ENCODE assay signal across 8 cellular contexts in the genomic region with DNA sequence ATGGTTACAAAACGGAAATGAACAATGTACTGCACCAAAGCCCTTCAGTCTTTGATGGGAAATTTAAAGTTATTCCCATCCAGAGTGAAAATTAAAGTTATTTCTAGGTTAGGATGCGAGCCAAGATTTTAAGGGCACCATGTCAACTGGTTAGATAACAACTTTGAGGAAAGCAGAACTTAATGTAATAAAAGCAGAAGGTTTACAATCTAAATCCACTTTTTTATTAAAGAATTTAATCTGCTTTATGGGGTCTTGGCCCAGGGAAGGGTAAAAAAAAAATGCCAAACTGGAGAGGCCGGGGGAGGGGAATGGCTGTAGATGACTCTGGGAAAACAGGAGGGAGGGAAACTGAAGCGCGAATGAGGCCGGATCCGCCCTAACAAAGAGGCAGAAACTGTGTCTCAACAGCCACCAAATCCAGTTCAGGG.
DNase-seq lines count a peak whose midpoint lies in the region; ATAC-seq and TF ChIP-seq lines count a peak whose summit lies in the region.

No MANE protein-coding gene starts in this region.

- no peak for TF ChIP-seq EP300 in neural cell (conservative IDR thresholded peaks at IDR 0.05; ENCODE audit: poor library complexity, severe bottlenecking)

- peak overlapping the region; percentile 94 to 99 (median 96) for H3K27ac ChIP-seq in BLaER1 treated with 17β-estradiol and CSF1 and Interleukin-3, amounts not matched to agents 10 nM and 100 nM
- H3K27ac ChIP-seq in PC-3 (ENCODE audit: low read length) (peak overlapping the region; percentile 94), neural cell (ENCODE audit: low read length) (peak overlapping the region; percentile 70)

- intact Hi-C loops in PC-3 (cut with micrococcal nuclease) = loop anchor here (2.0 to 5.0 kb wide), 2 partner anchors 19 to 125 kb away; no protein-coding TSS in a partner anchor

- no peak for TF ChIP-seq RAD21 in neural cell (conservative IDR thresholded peaks at IDR 0.05)

- ATAC-seq in PC-3 = no peak

- H3K79me2 ChIP-seq in PC-3 (ENCODE audit: low read length) (no peaks in the 10 kb centered on the region), neural cell (replicated peaks; ENCODE audit: insufficient read depth, low read length) (no peaks in the 10 kb centered on the region)

- no peaks in the 10 kb centered on the region for H3K9me2 ChIP-seq in PC-3 (replicated peaks; ENCODE audit: low read length)
- H3K9me2 ChIP-seq in neural cell (ENCODE audit: insufficient read depth, low read length) = no peaks in the 10 kb centered on the region

- H3K4me3 ChIP-seq in BLaER1 treated with 17β-estradiol and CSF1 and Interleukin-3, amounts not matched to agents 10 nM and 100 nM = peak overlapping the region in 5 of 10 experiments; percentile 1 to 32 (median 19); a peak in 5 of 20 replicates
- H3K4me3 ChIP-seq in PC-3 (ENCODE audit: low read length) = no peak overlapping the region
- H3K4me3 ChIP-seq in endocrine pancreas (ENCODE audit: control insufficient read depth, insufficient read depth, low read length) = peak overlapping the region; percentile 4
- H3K4me3 ChIP-seq in neural cell (ENCODE audit: low read length) = peak overlapping the region; percentile 7
- no peak overlapping the region for H3K4me3 ChIP-seq in H7 (ENCODE audit: insufficient read depth, low read depth, low read length)

- H3K9me3 ChIP-seq in BLaER1 treated with 17β-estradiol and CSF1 and Interleukin-3, amounts not matched to agents 10 nM and 100 nM (replicated peaks in 1 of 11) = peaks cover 23 to 61% (median 46%) of the 10 kb centered on the region in 11 experiments; a peak in 21 of 22 replicates
- no peaks in the 10 kb centered on the region for H3K9me3 ChIP-seq in PC-3 (ENCODE audit: low read length)
- H3K9me3 ChIP-seq in endocrine pancreas (ENCODE audit: control insufficient read depth, low read length) = no peaks in the 10 kb centered on the region
- H3K9me3 ChIP-seq in neural cell (ENCODE audit: low read length) = no peaks in the 10 kb centered on the region

- H4K20me1 ChIP-seq in BLaER1 treated with 17β-estradiol and CSF1 and Interleukin-3, amounts not matched to agents 10 nM and 100 nM = no peaks in the 10 kb centered on the region
- H4K20me1 ChIP-seq in PC-3 (ENCODE audit: low read length) (no peaks in the 10 kb centered on the region), neural cell (ENCODE audit: insufficient read depth) (no peaks in the 10 kb centered on the region)

- H3K9ac ChIP-seq in BLaER1 treated with 17β-estradiol and CSF1 and Interleukin-3, amounts not matched to agents 10 nM and 100 nM = peak overlapping the region; percentile 77 to 88 (median 83)
- peak overlapping the region; percentile 80 for H3K9ac ChIP-seq in PC-3 (ENCODE audit: low read length)
- H3K9ac ChIP-seq in endocrine pancreas (ENCODE audit: control insufficient read depth, insufficient read depth, low read length) = no peak overlapping the region
- peak overlapping the region; percentile 21 for H3K9ac ChIP-seq in neural cell (ENCODE audit: low read length)

- no peaks in the 10 kb centered on the region for H3K27me3 ChIP-seq in BLaER1 treated with 17β-estradiol and CSF1 and Interleukin-3, amounts not matched to agents 10 nM and 100 nM
- no peaks in the 10 kb centered on the region for H3K27me3 ChIP-seq in PC-3 (ENCODE audit: low read length)
- H3K27me3 ChIP-seq in endocrine pancreas (ENCODE audit: control insufficient read depth, insufficient read depth, low read length) = no peaks in the 10 kb centered on the region
- H3K27me3 ChIP-seq in neural cell (ENCODE audit: insufficient read depth, low read depth, low read length) = no peaks in the 10 kb centered on the region
- no peaks in the 10 kb centered on the region for H3K27me3 ChIP-seq in H7 (ENCODE audit: control insufficient read depth, insufficient read depth, low read length)

- peak overlapping the region; percentile 79 for H2AFZ ChIP-seq in PC-3 (ENCODE audit: low read length)
- no peak overlapping the region for H2AFZ ChIP-seq in neural cell (ENCODE audit: low read depth, low read length)

- H3F3A ChIP-seq in PC-3 (ENCODE audit: low read length, unreplicated experiment) = no peaks in the 10 kb centered on the region
- H3F3A ChIP-seq in neural cell (ENCODE audit: insufficient read depth, low read length, poor library complexity, severe bottlenecking) = peaks cover 7% of the 10 kb centered on the region

- BruUV-seq in PC-3 (replicated peaks; lab: Mats Ljungman, UMichigan) = TSS peak; percentile 91

- DNase-seq in PC-3 = no peak
- no peak for DNase-seq in H7
- DNase-seq in NCI-H526 treated with DMSO at 0.1 percent for 48 hours (lab: John Stamatoyannopoulos, UW) = no peak
- no peak for DNase-seq in iPS-NIHi7 (ENCODE audit: extremely low spot score)
- no peak for DNase-seq in NCI-H2227 treated with DMSO at 0.1 percent for 48 hours (lab: John Stamatoyannopoulos, UW)

- peak overlapping the region; percentile 51 to 89 (median 71); a peak in 21 of 22 replicates for H3K4me2 ChIP-seq in BLaER1 treated with 17β-estradiol and CSF1 and Interleukin-3, amounts not matched to agents 10 nM and 100 nM
- H3K4me2 ChIP-seq in PC-3 (ENCODE audit: low read length) (peak overlapping the region; percentile 76), neural cell (ENCODE audit: low read length) (no peak overlapping the region)

- CTCF ChIA-PET in PC-3 (lab: Charles Lee) = interaction anchor here (0.7 to 0.9 kb wide), 3 partner anchors 108 to 137 kb away, joined by 3 to 8 read pairs (median 3); a partner anchor contains a TSS

- TF ChIP-seq CTCF in PC-3 (conservative IDR thresholded peaks at IDR 0.05; ENCODE audit: low read depth, low read length) (no peak), neural cell (IDR thresholded peaks at IDR 0.05; ENCODE audit: poor library complexity, severe bottlenecking) (no peak)

- H3K4me1 ChIP-seq in BLaER1 treated with 17β-estradiol and CSF1 and Interleukin-3, amounts not matched to agents 10 nM and 100 nM = peaks cover 52 to 96% (median 79%) of the 10 kb centered on the region in 10 experiments
- H3K4me1 ChIP-seq in PC-3 (ENCODE audit: insufficient read depth, low read length) = peaks cover 52% of the 10 kb centered on the region
- H3K4me1 ChIP-seq in endocrine pancreas (ENCODE audit: control insufficient read depth, insufficient read depth, low read length) = no peaks in the 10 kb centered on the region

- POLR2A ChIA-PET in PC-3 (lab: Charles Lee; ENCODE audit: unreplicated experiment) = interaction anchor here (0.6 to 0.7 kb wide), 3 partner anchors 61 to 284 kb away, joined by 3 read pairs; a partner anchor contains a TSS

- peaks cover 0 to 10% (median 0%) of the 10 kb centered on the region in 11 experiments; a peak in 3 of 22 replicates for H3K36me3 ChIP-seq in BLaER1 treated with 17β-estradiol and CSF1 and Interleukin-3, amounts not matched to agents 10 nM and 100 nM
- H3K36me3 ChIP-seq in PC-3 (ENCODE audit: low read depth, low read length) (no peaks in the 10 kb centered on the region), endocrine pancreas (ENCODE audit: control insufficient read depth, insufficient read depth, low read length) (no peaks in the 10 kb centered on the region), neural cell (ENCODE audit: insufficient read depth, low read length) (no peaks in the 10 kb centered on the region), H7 (replicated peaks; ENCODE audit: control insufficient read depth, insufficient read depth, low read length) (no peaks in the 10 kb centered on the region)

TF ChIP-seq in neural cell, 6 proteins besides CTCF, POLR2A, EP300 and RAD21:
- TF ChIP-seq EZH2 (IDR thresholded peaks at IDR 0.05; ENCODE audit: borderline replicate concordance, insufficient read depth, low read length, poor library complexity, severe bottlenecking) (no peak), SMC3 (conservative IDR thresholded peaks at IDR 0.05; ENCODE audit: poor library complexity) (no peak), MXI1 (conservative IDR thresholded peaks at IDR 0.05; ENCODE audit: poor library complexity, severe bottlenecking) (no peak), TAF1 (IDR thresholded peaks at IDR 0.05; ENCODE audit: low read depth) (no peak), POLR2AphosphoS5 (IDR thresholded peaks at IDR 0.05) (no peak)
- TF ChIP-seq, protein P1, sequence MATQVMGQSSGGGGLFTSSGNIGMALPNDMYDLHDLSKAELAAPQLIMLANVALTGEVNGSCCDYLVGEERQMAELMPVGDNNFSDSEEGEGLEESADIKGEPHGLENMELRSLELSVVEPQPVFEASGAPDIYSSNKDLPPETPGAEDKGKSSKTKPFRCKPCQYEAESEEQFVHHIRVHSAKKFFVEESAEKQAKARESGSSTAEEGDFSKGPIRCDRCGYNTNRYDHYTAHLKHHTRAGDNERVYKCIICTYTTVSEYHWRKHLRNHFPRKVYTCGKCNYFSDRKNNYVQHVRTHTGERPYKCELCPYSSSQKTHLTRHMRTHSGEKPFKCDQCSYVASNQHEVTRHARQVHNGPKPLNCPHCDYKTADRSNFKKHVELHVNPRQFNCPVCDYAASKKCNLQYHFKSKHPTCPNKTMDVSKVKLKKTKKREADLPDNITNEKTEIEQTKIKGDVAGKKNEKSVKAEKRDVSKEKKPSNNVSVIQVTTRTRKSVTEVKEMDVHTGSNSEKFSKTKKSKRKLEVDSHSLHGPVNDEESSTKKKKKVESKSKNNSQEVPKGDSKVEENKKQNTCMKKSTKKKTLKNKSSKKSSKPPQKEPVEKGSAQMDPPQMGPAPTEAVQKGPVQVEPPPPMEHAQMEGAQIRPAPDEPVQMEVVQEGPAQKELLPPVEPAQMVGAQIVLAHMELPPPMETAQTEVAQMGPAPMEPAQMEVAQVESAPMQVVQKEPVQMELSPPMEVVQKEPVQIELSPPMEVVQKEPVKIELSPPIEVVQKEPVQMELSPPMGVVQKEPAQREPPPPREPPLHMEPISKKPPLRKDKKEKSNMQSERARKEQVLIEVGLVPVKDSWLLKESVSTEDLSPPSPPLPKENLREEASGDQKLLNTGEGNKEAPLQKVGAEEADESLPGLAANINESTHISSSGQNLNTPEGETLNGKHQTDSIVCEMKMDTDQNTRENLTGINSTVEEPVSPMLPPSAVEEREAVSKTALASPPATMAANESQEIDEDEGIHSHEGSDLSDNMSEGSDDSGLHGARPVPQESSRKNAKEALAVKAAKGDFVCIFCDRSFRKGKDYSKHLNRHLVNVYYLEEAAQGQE (IDR thresholded peaks at IDR 0.05; ENCODE audit: borderline replicate concordance) = no peak

Comparison
In these comparisons a context has a peak if more than half of its experiments do, and no peak if none do; other contexts are left out.
1. H3K4me3 ChIP-seq: peak in endocrine pancreas (single experiment) and neural cell (single experiment); none in PC-3 (single experiment) and H7 (single experiment).
2. Peak in every context shown above with its lines, with median percentiles within 50 percentile points of each other: H3K27ac ChIP-seq.